Comparison of ENCODE assay signal across 8 cellular contexts in the genomic region with DNA sequence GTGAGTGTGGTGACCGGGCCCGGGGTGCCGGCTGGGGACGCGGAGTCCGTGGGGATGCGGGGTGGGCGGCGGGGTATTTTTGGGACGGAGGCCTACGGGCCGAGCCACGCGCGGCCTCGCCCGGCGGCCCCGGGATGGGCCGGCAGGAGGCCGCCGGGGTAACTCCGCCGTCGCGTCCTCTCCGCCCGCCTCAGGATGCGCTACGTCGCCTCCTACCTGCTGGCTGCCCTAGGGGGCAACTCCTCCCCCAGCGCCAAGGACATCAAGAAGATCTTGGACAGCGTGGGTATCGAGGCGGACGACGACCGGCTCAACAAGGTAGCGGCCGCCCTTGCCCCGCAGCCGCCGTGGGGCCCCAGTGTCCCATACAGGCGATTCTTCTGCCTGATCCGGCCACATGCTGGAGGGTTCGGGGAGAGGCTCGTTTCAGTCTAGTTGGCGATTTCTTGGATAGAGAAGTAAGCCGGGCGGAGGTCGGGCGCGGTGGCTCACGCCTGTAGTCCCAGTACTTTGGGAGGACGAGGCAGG. TPM values are rescaled to one million over a fixed set of nuclear protein-coding genes. Genes with fewer than 3 reads are reported as not detected.
DNase-seq lines count a peak whose midpoint lies in the region; ATAC-seq and TF ChIP-seq lines count a peak whose summit lies in the region.

No MANE protein-coding gene starts in this region.

- peak; percentile 6 for ATAC-seq in GM19438 (IDR thresholded peaks at IDR 0.05; ENCODE audit: low read depth, unreplicated experiment)
- no peak for ATAC-seq in HG02610 (IDR thresholded peaks at IDR 0.05; ENCODE audit: unreplicated experiment)

- H3K36me3 ChIP-seq in Loucy (ENCODE audit: insufficient read depth, low read length) (peaks cover 20% of the 10 kb centered on the region; the same call in 1 of the 2 replicates), ectodermal cell (ENCODE audit: control insufficient read depth, insufficient read depth, low read length) (peaks cover 26% of the 10 kb centered on the region), neural cell (ENCODE audit: insufficient read depth, low read length) (no peaks in the 10 kb centered on the region)

- 1% methylated on average over 55 of the region's 55 CpGs for WGBS in ectodermal cell, 2 experiments

- H3K9ac ChIP-seq in Loucy (ENCODE audit: low read depth, low read length, poor library complexity, severe bottlenecking): peak overlapping the region; percentile 93
- H3K9ac ChIP-seq in neural cell (ENCODE audit: low read length): peak overlapping the region; percentile 92

- peaks cover 5% of the 10 kb centered on the region for H3K27me3 ChIP-seq in Loucy (ENCODE audit: insufficient read depth, low read length, poor library complexity, severe bottlenecking)
- no peaks in the 10 kb centered on the region for H3K27me3 ChIP-seq in ectodermal cell (ENCODE audit: control insufficient read depth, insufficient read depth, low read length, poor library complexity, severe bottlenecking)
- no peaks in the 10 kb centered on the region for H3K27me3 ChIP-seq in neural cell (ENCODE audit: insufficient read depth, low read depth, low read length)

- in situ Hi-C loops in G401 (cut with HindIII; ENCODE audit: low sequenced_read_pairs): no loop called here

- H3K79me2 ChIP-seq in Loucy (ENCODE audit: insufficient read depth, low read length): peaks cover 55% of the 10 kb centered on the region
- H3K79me2 ChIP-seq in neural cell (replicated peaks; ENCODE audit: insufficient read depth, low read length): peaks cover 20% of the 10 kb centered on the region

- TF ChIP-seq CTCF in Loucy (conservative IDR thresholded peaks at IDR 0.05; ENCODE audit: low read length) (no peak), neural cell (IDR thresholded peaks at IDR 0.05; ENCODE audit: poor library complexity, severe bottlenecking) (no peak)

- DNase-seq in AG08395 (ENCODE audit: low spot score): no peak
- DNase-seq in G401 (ENCODE audit: low spot score): no peak
- no peak for DNase-seq in SHP77 (lab: John Stamatoyannopoulos, UW)

- peaks cover 28% of the 10 kb centered on the region for H3K4me1 ChIP-seq in Loucy (ENCODE audit: insufficient read depth, low read length, poor library complexity, severe bottlenecking)
- peaks cover 15% of the 10 kb centered on the region for H3K4me1 ChIP-seq in ectodermal cell (ENCODE audit: control insufficient read depth, insufficient read depth, low read length)

- H3K27ac ChIP-seq in ectodermal cell (ENCODE audit: insufficient read depth, low read depth, low read length, poor library complexity, severe bottlenecking) (peak overlapping the region; percentile 94), neural cell (ENCODE audit: low read length) (peak overlapping the region; percentile 95)

- H3K9me2 ChIP-seq in Loucy (replicated peaks; ENCODE audit: low read depth, low read length) (no peaks in the 10 kb centered on the region), neural cell (ENCODE audit: insufficient read depth, low read length) (no peaks in the 10 kb centered on the region)

- peak; percentile 20 for TF ChIP-seq RAD21 in neural cell (conservative IDR thresholded peaks at IDR 0.05)

- H3K9me3 ChIP-seq in Loucy (ENCODE audit: insufficient read depth, low read depth, low read length): no peaks in the 10 kb centered on the region
- H3K9me3 ChIP-seq in ectodermal cell (ENCODE audit: control insufficient read depth, low read length): no peaks in the 10 kb centered on the region
- H3K9me3 ChIP-seq in neural cell (ENCODE audit: low read length): no peaks in the 10 kb centered on the region

- peak overlapping the region; percentile 89 for H3K4me3 ChIP-seq in Loucy (ENCODE audit: low read length, poor library complexity, severe bottlenecking)
- peak overlapping the region; percentile 98 for H3K4me3 ChIP-seq in ectodermal cell (ENCODE audit: insufficient read depth, low read depth, low read length)
- peak overlapping the region; percentile 90 for H3K4me3 ChIP-seq in neural cell (ENCODE audit: low read length)

- peaks cover 30% of the 10 kb centered on the region for H4K20me1 ChIP-seq in Loucy (ENCODE audit: insufficient read depth, low read length, poor library complexity, severe bottlenecking)
- H4K20me1 ChIP-seq in neural cell (ENCODE audit: insufficient read depth): no peaks in the 10 kb centered on the region

- H2AFZ ChIP-seq in Loucy (ENCODE audit: low read length) (no peak overlapping the region), neural cell (ENCODE audit: low read depth, low read length) (no peak overlapping the region)

- no peak for TF ChIP-seq EP300 in neural cell (conservative IDR thresholded peaks at IDR 0.05; ENCODE audit: poor library complexity, severe bottlenecking)

- H3K4me2 ChIP-seq in Loucy (ENCODE audit: low read depth, low read length, poor library complexity, severe bottlenecking): peak overlapping the region; percentile 84
- peak overlapping the region; percentile 76 for H3K4me2 ChIP-seq in neural cell (ENCODE audit: low read length)

- H3F3A ChIP-seq in Loucy (ENCODE audit: low read depth): no peaks in the 10 kb centered on the region; the same call in 1 of the 2 replicates
- no peaks in the 10 kb centered on the region for H3F3A ChIP-seq in neural cell (ENCODE audit: insufficient read depth, low read length, poor library complexity, severe bottlenecking)

TF ChIP-seq in neural cell, 6 proteins besides CTCF, POLR2A, EP300 and RAD21:
- TF ChIP-seq, protein P1, sequence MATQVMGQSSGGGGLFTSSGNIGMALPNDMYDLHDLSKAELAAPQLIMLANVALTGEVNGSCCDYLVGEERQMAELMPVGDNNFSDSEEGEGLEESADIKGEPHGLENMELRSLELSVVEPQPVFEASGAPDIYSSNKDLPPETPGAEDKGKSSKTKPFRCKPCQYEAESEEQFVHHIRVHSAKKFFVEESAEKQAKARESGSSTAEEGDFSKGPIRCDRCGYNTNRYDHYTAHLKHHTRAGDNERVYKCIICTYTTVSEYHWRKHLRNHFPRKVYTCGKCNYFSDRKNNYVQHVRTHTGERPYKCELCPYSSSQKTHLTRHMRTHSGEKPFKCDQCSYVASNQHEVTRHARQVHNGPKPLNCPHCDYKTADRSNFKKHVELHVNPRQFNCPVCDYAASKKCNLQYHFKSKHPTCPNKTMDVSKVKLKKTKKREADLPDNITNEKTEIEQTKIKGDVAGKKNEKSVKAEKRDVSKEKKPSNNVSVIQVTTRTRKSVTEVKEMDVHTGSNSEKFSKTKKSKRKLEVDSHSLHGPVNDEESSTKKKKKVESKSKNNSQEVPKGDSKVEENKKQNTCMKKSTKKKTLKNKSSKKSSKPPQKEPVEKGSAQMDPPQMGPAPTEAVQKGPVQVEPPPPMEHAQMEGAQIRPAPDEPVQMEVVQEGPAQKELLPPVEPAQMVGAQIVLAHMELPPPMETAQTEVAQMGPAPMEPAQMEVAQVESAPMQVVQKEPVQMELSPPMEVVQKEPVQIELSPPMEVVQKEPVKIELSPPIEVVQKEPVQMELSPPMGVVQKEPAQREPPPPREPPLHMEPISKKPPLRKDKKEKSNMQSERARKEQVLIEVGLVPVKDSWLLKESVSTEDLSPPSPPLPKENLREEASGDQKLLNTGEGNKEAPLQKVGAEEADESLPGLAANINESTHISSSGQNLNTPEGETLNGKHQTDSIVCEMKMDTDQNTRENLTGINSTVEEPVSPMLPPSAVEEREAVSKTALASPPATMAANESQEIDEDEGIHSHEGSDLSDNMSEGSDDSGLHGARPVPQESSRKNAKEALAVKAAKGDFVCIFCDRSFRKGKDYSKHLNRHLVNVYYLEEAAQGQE (IDR thresholded peaks at IDR 0.05; ENCODE audit: borderline replicate concordance): no peak

RNA-seq across cellular contexts. Expression of a gene that starts 0.3 kb away (rescaled TPM):
- 1,654 TPM for polyA plus RNA-seq in ectodermal cell (2013, experiment 1 of 4)
- polyA plus RNA-seq in ectodermal cell (2013, experiment 2 of 4): 1,774 TPM
- polyA plus RNA-seq in ectodermal cell (2013, experiment 3 of 4): 1,691 TPM
- polyA plus RNA-seq in ectodermal cell (2013, experiment 4 of 4): 1,935 TPM
- 147 and 167 TPM in 2 replicates for polyA plus RNA-seq in neural cell
- 70.4 and 76.5 TPM in 2 replicates for polyA minus RNA-seq in neural cell
- 411 and 422 TPM in 2 replicates for total RNA-seq in G401 (2014; rRNA removed; shearing (Covaris generic))

RNA-seq across cellular contexts. Expression of a gene that starts 5.1 kb away (rescaled TPM):
- 30.5 TPM for polyA plus RNA-seq in ectodermal cell (2013, experiment 1 of 4)
- 30.1 TPM for polyA plus RNA-seq in ectodermal cell (2013, experiment 2 of 4)
- polyA plus RNA-seq in ectodermal cell (2013, experiment 3 of 4): 25.1 TPM
- 24.3 TPM for polyA plus RNA-seq in ectodermal cell (2013, experiment 4 of 4)
- polyA plus RNA-seq in neural cell: 13.3 and 34.9 TPM in 2 replicates
- polyA minus RNA-seq in neural cell: 7.8 and 8.0 TPM in 2 replicates
- 25.5 and 29.5 TPM in 2 replicates for total RNA-seq in G401 (2014; rRNA removed; shearing (Covaris generic))

RNA-seq across cellular contexts. Expression of a gene that starts 8.6 kb away (rescaled TPM):
- 38.9 TPM for polyA plus RNA-seq in ectodermal cell (2013, experiment 1 of 4)
- 40.3 TPM for polyA plus RNA-seq in ectodermal cell (2013, experiment 2 of 4)
- polyA plus RNA-seq in ectodermal cell (2013, experiment 3 of 4): 26.1 TPM
- polyA plus RNA-seq in ectodermal cell (2013, experiment 4 of 4): 27.2 TPM
- polyA plus RNA-seq in neural cell: 7.3 and 7.8 TPM in 2 replicates
- 6.5 and 8.8 TPM in 2 replicates for polyA minus RNA-seq in neural cell
- 8.2 and 10.3 TPM in 2 replicates for total RNA-seq in G401 (2014; rRNA removed; shearing (Covaris generic))

RNA-seq across cellular contexts. Expression of a gene that starts 12.0 kb away (rescaled TPM):
- polyA plus RNA-seq in ectodermal cell (2013, experiment 1 of 4): 48.0 TPM
- polyA plus RNA-seq in ectodermal cell (2013, experiment 2 of 4): 45.1 TPM
- polyA plus RNA-seq in ectodermal cell (2013, experiment 3 of 4): 34.8 TPM
- 39.4 TPM for polyA plus RNA-seq in ectodermal cell (2013, experiment 4 of 4)
- 40.9 and 66.4 TPM in 2 replicates for polyA plus RNA-seq in neural cell
- polyA minus RNA-seq in neural cell: 32.5 and 34.8 TPM in 2 replicates
- 48.2 and 76.5 TPM in 2 replicates for total RNA-seq in G401 (2014; rRNA removed; shearing (Covaris generic))

RNA-seq across cellular contexts. Expression of a gene that starts 17.6 kb away (rescaled TPM):
- polyA plus RNA-seq in ectodermal cell (2013, experiment 1 of 4): 3.5 TPM
- 4.7 TPM for polyA plus RNA-seq in ectodermal cell (2013, experiment 2 of 4)
- 5.6 TPM for polyA plus RNA-seq in ectodermal cell (2013, experiment 3 of 4)
- polyA plus RNA-seq in ectodermal cell (2013, experiment 4 of 4): 7.4 TPM
- polyA plus RNA-seq in neural cell: 1.2 and 6.5 TPM in 2 replicates
- polyA minus RNA-seq in neural cell: 0.49 and 1.5 TPM in 2 replicates
- 28.3 and 47.8 TPM in 2 replicates for total RNA-seq in G401 (2014; rRNA removed; shearing (Covaris generic))
